18 cellular contexts compared by ENCODE assay signal in the genomic region with DNA sequence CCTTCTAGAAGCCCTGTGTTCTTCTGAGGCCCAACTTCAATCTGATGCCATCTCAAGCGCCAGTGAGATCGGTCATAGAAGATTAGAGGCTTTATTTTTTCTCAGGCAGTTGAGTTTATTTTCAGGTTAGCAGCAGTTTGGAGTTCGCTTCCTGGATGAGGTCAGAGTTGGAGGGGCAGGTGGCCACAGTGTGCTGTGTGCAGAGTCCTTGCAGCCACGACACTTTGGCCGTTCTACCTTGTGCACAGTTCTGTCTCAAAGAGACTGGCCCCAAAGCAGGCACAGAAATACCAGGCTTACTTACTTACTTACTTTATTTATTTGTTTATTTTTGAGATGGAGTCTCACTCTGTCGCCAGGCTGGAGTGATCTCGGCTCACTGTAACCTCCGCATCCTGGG. TPM values are rescaled to one million over a fixed set of nuclear protein-coding genes. Genes with fewer than 3 reads are reported as not detected.
DNase-seq lines count a peak whose midpoint lies in the region; ATAC-seq, FAIRE-seq and TF ChIP-seq lines count a peak whose summit lies in the region.
"Had no signal": no experiment of that assay in that cellular context is flagged by ENCODE, and none has a peak within 500 bp of the region (broad histone marks: within the 10 kb centered on the region; RNA-seq: fewer than 3 reads in every experiment).

No MANE protein-coding gene starts in this region.

- POLR2A ChIA-PET in HepG2 (lab: Yijun Ruan, JAX): no interaction called here

- no peaks in the 10 kb centered on the region for H3K79me2 ChIP-seq in Loucy (ENCODE audit: insufficient read depth, low read length)
- no peaks in the 10 kb centered on the region for H3K79me2 ChIP-seq in HepG2 (ENCODE audit: insufficient read depth, low read length)

- H3K9ac ChIP-seq in Loucy (ENCODE audit: low read depth, low read length, poor library complexity, severe bottlenecking): no peak overlapping the region
- H3K9ac ChIP-seq in HepG2 (ENCODE audit: insufficient read depth, low read depth, low read length): no peak overlapping the region
- H3K9ac ChIP-seq: KMS-11 had no signal

- H3K27me3 ChIP-seq in Loucy (ENCODE audit: insufficient read depth, low read length, poor library complexity, severe bottlenecking) (no peaks in the 10 kb centered on the region), HepG2 (ENCODE audit: control insufficient read depth in 1 of 2, insufficient read depth in 2 of 2, low read length in 2 of 2) (peaks cover 0 to 3% of the 10 kb centered on the region in 2 experiments; a peak in 2 of 5 replicates)

- in situ Hi-C loops in HepG2 (cut with HindIII; ENCODE audit: extremely low pct_ligation_motif_present, low pct_unique_long_range_greater_than_20kb): loop anchor here (25.0 kb wide), 1 partner anchor 241 kb away; no protein-coding TSS in a partner anchor

- ATAC-seq in HepG2: peak; percentile 67
- ATAC-seq in stimulated activated naive CD8-positive, alpha-beta T cell treated with anti-CD3 and anti-CD28 coated beads, Interleukin-15, Interleukin-2, amounts not matched to agents 100 U/mL and 50 U/mL, for 24 hours: no peak
- ATAC-seq: A549; CD8-positive, alpha-beta T cell had no signal

- TF ChIP-seq RAD21 in HepG2 (CRISPR knock-in tag; IDR thresholded peaks at IDR 0.05): no peak

- H2AFZ ChIP-seq in Loucy (ENCODE audit: low read length) (no peak overlapping the region), HepG2 (ENCODE audit: low read length) (no peak overlapping the region)

- H3K9me2 ChIP-seq in Loucy (replicated peaks; ENCODE audit: low read depth, low read length): no peaks in the 10 kb centered on the region

- no peaks in the 10 kb centered on the region for H3F3A ChIP-seq in Loucy (ENCODE audit: low read depth)

- CTCF ChIA-PET in HepG2 (lab: Yijun Ruan, JAX; ENCODE audit: low intra/inter-chr PET ratio, low total read pairs): no interaction called here

- H3K36me3 ChIP-seq in Loucy (ENCODE audit: insufficient read depth, low read length): no peaks in the 10 kb centered on the region
- H3K36me3 ChIP-seq in HepG2 (replicated peaks in 1 of 2; ENCODE audit: control insufficient read depth in 1 of 2, insufficient read depth in 2 of 2, low read length in 2 of 2): no peaks in the 10 kb centered on the region

- no peak for FAIRE-seq in HepG2 (lab: Jason Lieb, UNC)
- FAIRE-seq: A549, G401.6, GM12891 had no signal

- DNase-seq in DMS53 (lab: John Stamatoyannopoulos, UW) (peak; percentile 11), DMS53 treated with DMSO at 0.1 percent for 48 hours (lab: John Stamatoyannopoulos, UW; ENCODE audit: unreplicated experiment) (no peak), HepG2 (ENCODE audit: low spot score) (no peak), substantia nigra (lab: John Stamatoyannopoulos, UW) (no peak), NCI-H2227 treated with DMSO at 0.1 percent for 48 hours (lab: John Stamatoyannopoulos, UW) (no peak)
- no peak for DNase-seq in stimulated activated naive CD8-positive, alpha-beta T cell treated with anti-CD3 and anti-CD28 coated beads, Interleukin-15, Interleukin-2, amounts not matched to agents 100 U/mL and 50 U/mL, for 24 hours
- DNase-seq: AML-193; Calu3; CD8-positive, alpha-beta T cell; GOT3; H9 had no signal

- intact Hi-C loops in HepG2 (cut with micrococcal nuclease; ENCODE audit: unreplicated experiment): no loop called here

- no peak for TF ChIP-seq EP300 in HepG2 (IDR thresholded peaks at IDR 0.05; ENCODE audit: low read depth in 2 of 2, low read length in 2 of 2)
- TF ChIP-seq EP300 in HepG2 (CRISPR knock-in tag; IDR thresholded peaks at IDR 0.05; ENCODE audit: borderline replicate concordance): no peak

- H3K4me3 ChIP-seq in Loucy (ENCODE audit: low read length, poor library complexity, severe bottlenecking) (no peak overlapping the region), HepG2 (replicated peaks in 1 of 3; ENCODE audit: insufficient read depth in 1 of 3, low read depth in 2 of 3, low read length in 3 of 3) (no peak overlapping the region)
- H3K4me3 ChIP-seq: A549 had no signal

- H3K9me3 ChIP-seq in Loucy (ENCODE audit: insufficient read depth, low read depth, low read length) (no peaks in the 10 kb centered on the region), HepG2 (ENCODE audit: low read length) (no peaks in the 10 kb centered on the region)
- H3K9me3 ChIP-seq: A549 had no signal

- H3K27ac ChIP-seq in HepG2 (ENCODE audit: extremely low read length, insufficient read depth, low read length) (no peak overlapping the region), substantia nigra (ENCODE audit: low read depth, low read length, poor library complexity, severe bottlenecking) (no peak overlapping the region)
- H3K27ac ChIP-seq: 22Rv1, A549, KMS-11 had no signal

- WGBS in HepG2 (ENCODE audit: low lambda C conversion rate): 52% methylated on average over 8 of the region's 8 CpGs

- TF ChIP-seq CTCF in Loucy (conservative IDR thresholded peaks at IDR 0.05; ENCODE audit: low read length): no peak
- TF ChIP-seq CTCF in HepG2 (CRISPR knock-in tag; IDR thresholded peaks at IDR 0.05): no peak

- H3K4me2 ChIP-seq in Loucy (ENCODE audit: low read depth, low read length, poor library complexity, severe bottlenecking): peak overlapping the region; percentile 19
- H3K4me2 ChIP-seq in HepG2 (ENCODE audit: low read depth, low read length): no peak overlapping the region
- H3K4me2 ChIP-seq: A549, KMS-11 had no signal

- no peak for TF ChIP-seq POLR2A in HepG2 (IDR thresholded peaks at IDR 0.05; ENCODE audit: insufficient read depth in 1 of 2, low read depth in 2 of 2, low read length in 2 of 2)

- peaks cover 6% of the 10 kb centered on the region for H3K4me1 ChIP-seq in Loucy (ENCODE audit: insufficient read depth, low read length, poor library complexity, severe bottlenecking)
- H3K4me1 ChIP-seq in HepG2 (ENCODE audit: insufficient read depth, low read length): peaks cover 36% of the 10 kb centered on the region
- H3K4me1 ChIP-seq: A549 had no signal

- H4K20me1 ChIP-seq in Loucy (ENCODE audit: insufficient read depth, low read length, poor library complexity, severe bottlenecking) (no peaks in the 10 kb centered on the region), HepG2 (ENCODE audit: insufficient read depth, low read length) (no peaks in the 10 kb centered on the region)

- BruUV-seq in HepG2 (replicated peaks; lab: Mats Ljungman, UMichigan): no TSS peak

TF ChIP-seq in HepG2, 621 proteins besides CTCF, POLR2A, EP300 and RAD21 (continues in another document):
- no peak for TF ChIP-seq MAFF (IDR thresholded peaks at IDR 0.05; ENCODE audit: low read depth, low read length)

RNA-seq across cellular contexts. Expression of gene ELAVL1, which starts 15.9 kb away (rescaled TPM):
- 38.4 and 58.2 TPM in 2 replicates for total RNA-seq in HepG2 (2016; rRNA removed; fragmentation: Illumina TruSeq; extraction: Trizol)
- total RNA-seq in HepG2 (2016; cell fraction: cytosol; rRNA removed; fragmentation: Illumina TruSeq; extraction: Trizol; ENCODE audit: low read depth): 8.6 and 10.0 TPM in 2 replicates
- 41.2 and 51.9 TPM in 2 replicates for total RNA-seq in HepG2 (2016; cell fraction: insoluble cytoplasmic fraction; rRNA removed; fragmentation: Illumina TruSeq; extraction: Trizol)
- total RNA-seq in HepG2 (2016; cell fraction: membrane; rRNA removed; fragmentation: Illumina TruSeq; extraction: Trizol): 24.1 and 24.3 TPM in 2 replicates
- total RNA-seq in HepG2 (2016; cell fraction: nucleus; rRNA removed; fragmentation: Illumina TruSeq; extraction: Trizol): 22.6 and 27.5 TPM in 2 replicates
- polyA plus RNA-seq in HepG2 (2011; rRNA removed): 25.6 and 27.9 TPM in 2 replicates
- 35.9 and 37.1 TPM in 2 replicates for polyA plus RNA-seq in HepG2 (2011; cell fraction: cytosol; rRNA removed)
- 16.7 and 17.2 TPM in 2 replicates for polyA plus RNA-seq in HepG2 (2011; cell fraction: nucleus; rRNA removed)
- 37.6 and 45.7 TPM in 2 replicates for polyA plus RNA-seq in HepG2 (2012)
- 16.8 and 20.9 TPM in 2 replicates for polyA plus RNA-seq in HepG2 (2016; cell fraction: cytosol; fragmentation: Illumina TruSeq; extraction: Trizol; ENCODE audit: low read depth)
- 86.4 and 99.7 TPM in 2 replicates for polyA plus RNA-seq in HepG2 (2016; cell fraction: insoluble cytoplasmic fraction; fragmentation: Illumina TruSeq; extraction: Trizol; ENCODE audit: low read depth)
- 22.9 and 27.5 TPM in 2 replicates for polyA plus RNA-seq in HepG2 (2016; cell fraction: membrane; fragmentation: Illumina TruSeq; extraction: Trizol; ENCODE audit: low read depth)
- polyA plus RNA-seq in HepG2 (2016; cell fraction: nucleus; fragmentation: Illumina TruSeq; extraction: Trizol; ENCODE audit: insufficient read depth, low read depth): 51.0 and 52.2 TPM in 2 replicates
- polyA minus RNA-seq in HepG2 (2011; rRNA and poly(A)+ RNA removed; ENCODE audit: low replicate concordance): 35.9 and 54.6 TPM in 2 replicates
- 26.8 and 28.9 TPM in 2 replicates for polyA minus RNA-seq in HepG2 (2011; cell fraction: cytosol; rRNA and poly(A)+ RNA removed)
- polyA minus RNA-seq in HepG2 (2011; cell fraction: nucleus; rRNA and poly(A)+ RNA removed): 7.3 and 10.2 TPM in 2 replicates

RNA-seq across cellular contexts. Expression of gene CCL25, which starts 31.2 kb away (rescaled TPM):
- not detected in 2 replicates for total RNA-seq in HepG2 (2016; rRNA removed; fragmentation: Illumina TruSeq; extraction: Trizol)
- not detected in 2 replicates for total RNA-seq in HepG2 (2016; cell fraction: cytosol; rRNA removed; fragmentation: Illumina TruSeq; extraction: Trizol; ENCODE audit: low read depth)
- total RNA-seq in HepG2 (2016; cell fraction: insoluble cytoplasmic fraction; rRNA removed; fragmentation: Illumina TruSeq; extraction: Trizol): not detected in 2 replicates
- total RNA-seq in HepG2 (2016; cell fraction: membrane; rRNA removed; fragmentation: Illumina TruSeq; extraction: Trizol): not detected in 2 replicates
- total RNA-seq in HepG2 (2016; cell fraction: nucleus; rRNA removed; fragmentation: Illumina TruSeq; extraction: Trizol): not detected in 2 replicates
- polyA plus RNA-seq in HepG2 (2011; rRNA removed): not detected in 2 replicates
- not detected in 2 replicates for polyA plus RNA-seq in HepG2 (2011; cell fraction: cytosol; rRNA removed)
- polyA plus RNA-seq in HepG2 (2011; cell fraction: nucleus; rRNA removed): not detected in 2 replicates
- not detected in 2 replicates for polyA plus RNA-seq in HepG2 (2012)
- polyA plus RNA-seq in HepG2 (2016; cell fraction: cytosol; fragmentation: Illumina TruSeq; extraction: Trizol; ENCODE audit: low read depth): not detected in 2 replicates
- not detected in 2 replicates for polyA plus RNA-seq in HepG2 (2016; cell fraction: insoluble cytoplasmic fraction; fragmentation: Illumina TruSeq; extraction: Trizol; ENCODE audit: low read depth)
- not detected in 2 replicates for polyA plus RNA-seq in HepG2 (2016; cell fraction: membrane; fragmentation: Illumina TruSeq; extraction: Trizol; ENCODE audit: low read depth)
- not detected in 2 replicates for polyA plus RNA-seq in HepG2 (2016; cell fraction: nucleus; fragmentation: Illumina TruSeq; extraction: Trizol; ENCODE audit: insufficient read depth, low read depth)
- polyA minus RNA-seq in HepG2 (2011; rRNA and poly(A)+ RNA removed; ENCODE audit: low replicate concordance): not detected in 2 replicates
- not detected in 2 replicates for polyA minus RNA-seq in HepG2 (2011; cell fraction: cytosol; rRNA and poly(A)+ RNA removed)
- polyA minus RNA-seq in HepG2 (2011; cell fraction: nucleus; rRNA and poly(A)+ RNA removed): not detected in 2 replicates
- total RNA-seq: Calu3; CD8-positive, alpha-beta T cell; H9 had no signal
- polyA plus RNA-seq: A549, BJ had no signal
